In the genomic region with DNA sequence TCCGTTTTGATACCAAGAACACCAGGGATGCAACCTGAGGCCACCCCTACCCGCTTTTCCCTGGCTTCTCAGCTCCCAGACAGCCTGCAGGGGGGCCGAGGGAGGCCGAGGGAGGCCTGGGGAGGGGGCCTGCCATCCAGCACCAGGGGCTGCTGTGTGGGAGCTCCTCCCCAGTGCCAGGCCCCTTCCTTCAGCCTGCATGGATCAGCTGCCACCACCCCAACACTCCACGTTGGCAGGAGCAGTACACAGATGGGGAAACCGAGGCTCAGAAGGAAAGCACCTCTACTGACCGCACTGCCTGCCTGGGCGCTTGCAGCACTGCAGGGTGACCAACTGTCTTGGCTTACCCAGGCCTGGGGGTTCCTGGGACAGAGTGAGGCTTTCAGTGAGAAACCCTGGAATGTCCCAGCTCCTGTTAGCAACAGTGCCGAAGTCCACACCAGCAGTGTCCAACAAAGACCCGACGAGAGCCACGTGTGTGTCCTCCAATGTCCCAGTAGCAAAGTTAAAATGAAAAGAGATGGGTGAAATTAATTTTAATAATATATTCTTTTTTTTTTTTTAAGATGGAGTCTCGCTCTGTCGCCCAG, we compare ENCODE assay signal across 1 cellular context.
A peak's percentile ranks its signal among the peaks of the same experiment; 100 is the strongest.
TF ChIP-seq lines count a peak whose summit lies in the region.

No MANE protein-coding gene starts in this region.

TF ChIP-seq in HepG2, 621 proteins besides CTCF, POLR2A, EP300 and RAD21 (continued from another document and continues in another):
- TF ChIP-seq, protein P1, sequence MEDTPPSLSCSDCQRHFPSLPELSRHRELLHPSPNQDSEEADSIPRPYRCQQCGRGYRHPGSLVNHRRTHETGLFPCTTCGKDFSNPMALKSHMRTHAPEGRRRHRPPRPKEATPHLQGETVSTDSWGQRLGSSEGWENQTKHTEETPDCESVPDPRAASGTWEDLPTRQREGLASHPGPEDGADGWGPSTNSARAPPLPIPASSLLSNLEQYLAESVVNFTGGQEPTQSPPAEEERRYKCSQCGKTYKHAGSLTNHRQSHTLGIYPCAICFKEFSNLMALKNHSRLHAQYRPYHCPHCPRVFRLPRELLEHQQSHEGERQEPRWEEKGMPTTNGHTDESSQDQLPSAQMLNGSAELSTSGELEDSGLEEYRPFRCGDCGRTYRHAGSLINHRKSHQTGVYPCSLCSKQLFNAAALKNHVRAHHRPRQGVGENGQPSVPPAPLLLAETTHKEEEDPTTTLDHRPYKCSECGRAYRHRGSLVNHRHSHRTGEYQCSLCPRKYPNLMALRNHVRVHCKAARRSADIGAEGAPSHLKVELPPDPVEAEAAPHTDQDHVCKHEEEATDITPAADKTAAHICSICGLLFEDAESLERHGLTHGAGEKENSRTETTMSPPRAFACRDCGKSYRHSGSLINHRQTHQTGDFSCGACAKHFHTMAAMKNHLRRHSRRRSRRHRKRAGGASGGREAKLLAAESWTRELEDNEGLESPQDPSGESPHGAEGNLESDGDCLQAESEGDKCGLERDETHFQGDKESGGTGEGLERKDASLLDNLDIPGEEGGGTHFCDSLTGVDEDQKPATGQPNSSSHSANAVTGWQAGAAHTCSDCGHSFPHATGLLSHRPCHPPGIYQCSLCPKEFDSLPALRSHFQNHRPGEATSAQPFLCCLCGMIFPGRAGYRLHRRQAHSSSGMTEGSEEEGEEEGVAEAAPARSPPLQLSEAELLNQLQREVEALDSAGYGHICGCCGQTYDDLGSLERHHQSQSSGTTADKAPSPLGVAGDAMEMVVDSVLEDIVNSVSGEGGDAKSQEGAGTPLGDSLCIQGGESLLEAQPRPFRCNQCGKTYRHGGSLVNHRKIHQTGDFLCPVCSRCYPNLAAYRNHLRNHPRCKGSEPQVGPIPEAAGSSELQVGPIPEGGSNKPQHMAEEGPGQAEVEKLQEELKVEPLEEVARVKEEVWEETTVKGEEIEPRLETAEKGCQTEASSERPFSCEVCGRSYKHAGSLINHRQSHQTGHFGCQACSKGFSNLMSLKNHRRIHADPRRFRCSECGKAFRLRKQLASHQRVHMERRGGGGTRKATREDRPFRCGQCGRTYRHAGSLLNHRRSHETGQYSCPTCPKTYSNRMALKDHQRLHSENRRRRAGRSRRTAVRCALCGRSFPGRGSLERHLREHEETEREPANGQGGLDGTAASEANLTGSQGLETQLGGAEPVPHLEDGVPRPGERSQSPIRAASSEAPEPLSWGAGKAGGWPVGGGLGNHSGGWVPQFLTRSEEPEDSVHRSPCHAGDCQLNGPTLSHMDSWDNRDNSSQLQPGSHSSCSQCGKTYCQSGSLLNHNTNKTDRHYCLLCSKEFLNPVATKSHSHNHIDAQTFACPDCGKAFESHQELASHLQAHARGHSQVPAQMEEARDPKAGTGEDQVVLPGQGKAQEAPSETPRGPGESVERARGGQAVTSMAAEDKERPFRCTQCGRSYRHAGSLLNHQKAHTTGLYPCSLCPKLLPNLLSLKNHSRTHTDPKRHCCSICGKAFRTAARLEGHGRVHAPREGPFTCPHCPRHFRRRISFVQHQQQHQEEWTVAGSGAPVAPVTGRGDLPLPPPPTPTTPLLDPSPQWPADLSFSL (CRISPR knock-in tag; IDR thresholded peaks at IDR 0.05), result peak; percentile 45; the same call in 1 of the 2 replicates
- TF ChIP-seq ZNF550 (CRISPR knock-in tag; IDR thresholded peaks at IDR 0.05; ENCODE audit: borderline replicate concordance) (no peak), HNF4G (IDR thresholded peaks at IDR 0.05; ENCODE audit: borderline replicate concordance, low read depth, low read length) (peak; percentile 83), HNF4G (CRISPR knock-in tag; IDR thresholded peaks at IDR 0.05; ENCODE audit: borderline replicate concordance, low read depth) (peak; percentile 45; the same call in 1 of the 2 replicates), ZNF124 (CRISPR knock-in tag; IDR thresholded peaks at IDR 0.05) (no peak), TARDBP (CRISPR knock-in tag; IDR thresholded peaks at IDR 0.05) (no peak), SOX13 (IDR thresholded peaks at IDR 0.05) (peak; percentile 18; the same call in 1 of the 2 replicates), SOX13 (CRISPR knock-in tag; conservative IDR thresholded peaks at IDR 0.05 in 1 of 2, IDR thresholded peaks at IDR 0.05 in 1 of 2) (peak in 1 of 2 experiments; percentile 52; a peak in 2 of 4 replicates), HNRNPLL (IDR thresholded peaks at IDR 0.05; ENCODE audit: low read depth, low read length, poor library complexity, severe bottlenecking) (no peak), FOXA1 (IDR thresholded peaks at IDR 0.05) (no peak), FOXA1 (CRISPR knock-in tag; IDR thresholded peaks at IDR 0.05) (no peak), SIN3B (IDR thresholded peaks at IDR 0.05; ENCODE audit: low read length) (no peak), RNF2 (conservative IDR thresholded peaks at IDR 0.05; ENCODE audit: low read depth) (no peak), TCF7 (IDR thresholded peaks at IDR 0.05; ENCODE audit: low read depth) (no peak), NR2C2 (CRISPR knock-in tag; IDR thresholded peaks at IDR 0.05; ENCODE audit: borderline replicate concordance) (no peak), ZNF256 (CRISPR knock-in tag; conservative IDR thresholded peaks at IDR 0.05) (no peak)
- TF ChIP-seq, protein P2, sequence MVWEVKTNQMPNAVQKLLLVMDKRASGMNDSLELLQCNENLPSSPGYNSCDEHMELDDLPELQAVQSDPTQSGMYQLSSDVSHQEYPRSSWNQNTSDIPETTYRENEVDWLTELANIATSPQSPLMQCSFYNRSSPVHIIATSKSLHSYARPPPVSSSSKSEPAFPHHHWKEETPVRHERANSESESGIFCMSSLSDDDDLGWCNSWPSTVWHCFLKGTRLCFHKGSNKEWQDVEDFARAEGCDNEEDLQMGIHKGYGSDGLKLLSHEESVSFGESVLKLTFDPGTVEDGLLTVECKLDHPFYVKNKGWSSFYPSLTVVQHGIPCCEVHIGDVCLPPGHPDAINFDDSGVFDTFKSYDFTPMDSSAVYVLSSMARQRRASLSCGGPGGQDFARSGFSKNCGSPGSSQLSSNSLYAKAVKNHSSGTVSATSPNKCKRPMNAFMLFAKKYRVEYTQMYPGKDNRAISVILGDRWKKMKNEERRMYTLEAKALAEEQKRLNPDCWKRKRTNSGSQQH (CRISPR knock-in tag; IDR thresholded peaks at IDR 0.05; ENCODE audit: low read depth), result no peak
- TF ChIP-seq, protein P3, sequence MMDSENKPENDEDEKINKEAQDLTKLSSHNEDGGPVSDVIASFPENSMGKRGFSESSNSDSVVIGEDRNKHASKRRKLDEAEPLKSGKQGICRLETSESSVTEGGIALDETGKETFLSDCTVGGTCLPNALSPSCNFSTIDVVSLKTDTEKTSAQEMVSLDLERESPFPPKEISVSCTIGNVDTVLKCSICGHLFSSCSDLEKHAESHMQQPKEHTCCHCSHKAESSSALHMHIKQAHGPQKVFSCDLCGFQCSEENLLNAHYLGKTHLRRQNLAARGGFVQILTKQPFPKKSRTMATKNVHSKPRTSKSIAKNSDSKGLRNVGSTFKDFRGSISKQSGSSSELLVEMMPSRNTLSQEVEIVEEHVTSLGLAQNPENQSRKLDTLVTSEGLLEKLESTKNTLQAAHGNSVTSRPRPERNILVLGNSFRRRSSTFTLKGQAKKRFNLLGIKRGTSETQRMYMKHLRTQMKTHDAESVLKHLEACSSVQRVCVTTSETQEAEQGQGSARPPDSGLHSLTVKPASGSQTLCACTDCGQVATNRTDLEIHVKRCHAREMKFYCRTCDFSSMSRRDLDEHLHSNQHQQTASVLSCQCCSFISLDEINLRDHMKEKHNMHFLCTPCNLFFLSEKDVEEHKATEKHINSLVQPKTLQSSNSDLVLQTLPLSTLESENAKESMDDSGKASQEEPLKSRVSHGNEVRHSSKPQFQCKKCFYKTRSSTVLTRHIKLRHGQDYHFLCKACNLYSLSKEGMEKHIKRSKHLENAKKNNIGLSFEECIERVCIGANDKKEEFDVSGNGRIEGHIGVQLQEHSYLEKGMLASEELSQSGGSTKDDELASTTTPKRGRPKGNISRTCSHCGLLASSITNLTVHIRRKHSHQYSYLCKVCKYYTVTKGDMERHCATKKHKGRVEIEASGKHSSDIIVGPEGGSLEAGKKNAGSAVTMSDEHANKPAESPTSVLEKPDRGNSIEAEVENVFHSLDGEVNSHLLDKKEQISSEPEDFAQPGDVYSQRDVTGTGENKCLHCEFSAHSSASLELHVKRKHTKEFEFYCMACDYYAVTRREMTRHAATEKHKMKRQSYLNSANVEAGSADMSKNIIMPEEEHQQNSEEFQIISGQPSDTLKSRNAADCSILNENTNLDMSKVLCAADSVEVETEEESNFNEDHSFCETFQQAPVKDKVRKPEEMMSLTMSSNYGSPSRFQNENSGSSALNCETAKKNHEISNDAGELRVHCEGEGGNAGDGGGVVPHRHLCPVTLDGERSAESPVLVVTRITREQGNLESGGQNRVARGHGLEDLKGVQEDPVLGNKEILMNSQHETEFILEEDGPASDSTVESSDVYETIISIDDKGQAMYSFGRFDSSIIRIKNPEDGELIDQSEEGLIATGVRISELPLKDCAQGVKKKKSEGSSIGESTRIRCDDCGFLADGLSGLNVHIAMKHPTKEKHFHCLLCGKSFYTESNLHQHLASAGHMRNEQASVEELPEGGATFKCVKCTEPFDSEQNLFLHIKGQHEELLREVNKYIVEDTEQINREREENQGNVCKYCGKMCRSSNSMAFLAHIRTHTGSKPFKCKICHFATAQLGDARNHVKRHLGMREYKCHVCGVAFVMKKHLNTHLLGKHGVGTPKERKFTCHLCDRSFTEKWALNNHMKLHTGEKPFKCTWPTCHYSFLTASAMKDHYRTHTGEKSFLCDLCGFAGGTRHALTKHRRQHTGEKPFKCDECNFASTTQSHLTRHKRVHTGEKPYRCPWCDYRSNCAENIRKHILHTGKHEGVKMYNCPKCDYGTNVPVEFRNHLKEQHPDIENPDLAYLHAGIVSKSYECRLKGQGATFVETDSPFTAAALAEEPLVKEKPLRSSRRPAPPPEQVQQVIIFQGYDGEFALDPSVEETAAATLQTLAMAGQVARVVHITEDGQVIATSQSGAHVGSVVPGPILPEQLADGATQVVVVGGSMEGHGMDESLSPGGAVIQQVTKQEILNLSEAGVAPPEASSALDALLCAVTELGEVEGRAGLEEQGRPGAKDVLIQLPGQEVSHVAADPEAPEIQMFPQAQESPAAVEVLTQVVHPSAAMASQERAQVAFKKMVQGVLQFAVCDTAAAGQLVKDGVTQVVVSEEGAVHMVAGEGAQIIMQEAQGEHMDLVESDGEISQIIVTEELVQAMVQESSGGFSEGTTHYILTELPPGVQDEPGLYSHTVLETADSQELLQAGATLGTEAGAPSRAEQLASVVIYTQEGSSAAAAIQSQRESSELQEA (CRISPR knock-in tag; IDR thresholded peaks at IDR 0.05; ENCODE audit: not compliant biosample characterization), result peak; percentile 23
- TF ChIP-seq, protein P4, sequence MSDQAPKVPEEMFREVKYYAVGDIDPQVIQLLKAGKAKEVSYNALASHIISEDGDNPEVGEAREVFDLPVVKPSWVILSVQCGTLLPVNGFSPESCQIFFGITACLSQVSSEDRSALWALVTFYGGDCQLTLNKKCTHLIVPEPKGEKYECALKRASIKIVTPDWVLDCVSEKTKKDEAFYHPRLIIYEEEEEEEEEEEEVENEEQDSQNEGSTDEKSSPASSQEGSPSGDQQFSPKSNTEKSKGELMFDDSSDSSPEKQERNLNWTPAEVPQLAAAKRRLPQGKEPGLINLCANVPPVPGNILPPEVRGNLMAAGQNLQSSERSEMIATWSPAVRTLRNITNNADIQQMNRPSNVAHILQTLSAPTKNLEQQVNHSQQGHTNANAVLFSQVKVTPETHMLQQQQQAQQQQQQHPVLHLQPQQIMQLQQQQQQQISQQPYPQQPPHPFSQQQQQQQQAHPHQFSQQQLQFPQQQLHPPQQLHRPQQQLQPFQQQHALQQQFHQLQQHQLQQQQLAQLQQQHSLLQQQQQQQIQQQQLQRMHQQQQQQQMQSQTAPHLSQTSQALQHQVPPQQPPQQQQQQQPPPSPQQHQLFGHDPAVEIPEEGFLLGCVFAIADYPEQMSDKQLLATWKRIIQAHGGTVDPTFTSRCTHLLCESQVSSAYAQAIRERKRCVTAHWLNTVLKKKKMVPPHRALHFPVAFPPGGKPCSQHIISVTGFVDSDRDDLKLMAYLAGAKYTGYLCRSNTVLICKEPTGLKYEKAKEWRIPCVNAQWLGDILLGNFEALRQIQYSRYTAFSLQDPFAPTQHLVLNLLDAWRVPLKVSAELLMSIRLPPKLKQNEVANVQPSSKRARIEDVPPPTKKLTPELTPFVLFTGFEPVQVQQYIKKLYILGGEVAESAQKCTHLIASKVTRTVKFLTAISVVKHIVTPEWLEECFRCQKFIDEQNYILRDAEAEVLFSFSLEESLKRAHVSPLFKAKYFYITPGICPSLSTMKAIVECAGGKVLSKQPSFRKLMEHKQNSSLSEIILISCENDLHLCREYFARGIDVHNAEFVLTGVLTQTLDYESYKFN (CRISPR knock-in tag; conservative IDR thresholded peaks at IDR 0.05), result peak; percentile 63
- TF ChIP-seq, protein P5, sequence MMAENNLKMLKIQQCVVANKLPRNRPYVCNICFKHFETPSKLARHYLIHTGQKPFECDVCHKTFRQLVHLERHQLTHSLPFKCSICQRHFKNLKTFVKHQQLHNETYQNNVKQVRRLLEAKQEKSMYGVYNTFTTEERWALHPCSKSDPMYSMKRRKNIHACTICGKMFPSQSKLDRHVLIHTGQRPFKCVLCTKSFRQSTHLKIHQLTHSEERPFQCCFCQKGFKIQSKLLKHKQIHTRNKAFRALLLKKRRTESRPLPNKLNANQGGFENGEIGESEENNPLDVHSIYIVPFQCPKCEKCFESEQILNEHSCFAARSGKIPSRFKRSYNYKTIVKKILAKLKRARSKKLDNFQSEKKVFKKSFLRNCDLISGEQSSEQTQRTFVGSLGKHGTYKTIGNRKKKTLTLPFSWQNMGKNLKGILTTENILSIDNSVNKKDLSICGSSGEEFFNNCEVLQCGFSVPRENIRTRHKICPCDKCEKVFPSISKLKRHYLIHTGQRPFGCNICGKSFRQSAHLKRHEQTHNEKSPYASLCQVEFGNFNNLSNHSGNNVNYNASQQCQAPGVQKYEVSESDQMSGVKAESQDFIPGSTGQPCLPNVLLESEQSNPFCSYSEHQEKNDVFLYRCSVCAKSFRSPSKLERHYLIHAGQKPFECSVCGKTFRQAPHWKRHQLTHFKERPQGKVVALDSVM (CRISPR knock-in tag; IDR thresholded peaks at IDR 0.05), result no peak
- TF ChIP-seq, protein P6, sequence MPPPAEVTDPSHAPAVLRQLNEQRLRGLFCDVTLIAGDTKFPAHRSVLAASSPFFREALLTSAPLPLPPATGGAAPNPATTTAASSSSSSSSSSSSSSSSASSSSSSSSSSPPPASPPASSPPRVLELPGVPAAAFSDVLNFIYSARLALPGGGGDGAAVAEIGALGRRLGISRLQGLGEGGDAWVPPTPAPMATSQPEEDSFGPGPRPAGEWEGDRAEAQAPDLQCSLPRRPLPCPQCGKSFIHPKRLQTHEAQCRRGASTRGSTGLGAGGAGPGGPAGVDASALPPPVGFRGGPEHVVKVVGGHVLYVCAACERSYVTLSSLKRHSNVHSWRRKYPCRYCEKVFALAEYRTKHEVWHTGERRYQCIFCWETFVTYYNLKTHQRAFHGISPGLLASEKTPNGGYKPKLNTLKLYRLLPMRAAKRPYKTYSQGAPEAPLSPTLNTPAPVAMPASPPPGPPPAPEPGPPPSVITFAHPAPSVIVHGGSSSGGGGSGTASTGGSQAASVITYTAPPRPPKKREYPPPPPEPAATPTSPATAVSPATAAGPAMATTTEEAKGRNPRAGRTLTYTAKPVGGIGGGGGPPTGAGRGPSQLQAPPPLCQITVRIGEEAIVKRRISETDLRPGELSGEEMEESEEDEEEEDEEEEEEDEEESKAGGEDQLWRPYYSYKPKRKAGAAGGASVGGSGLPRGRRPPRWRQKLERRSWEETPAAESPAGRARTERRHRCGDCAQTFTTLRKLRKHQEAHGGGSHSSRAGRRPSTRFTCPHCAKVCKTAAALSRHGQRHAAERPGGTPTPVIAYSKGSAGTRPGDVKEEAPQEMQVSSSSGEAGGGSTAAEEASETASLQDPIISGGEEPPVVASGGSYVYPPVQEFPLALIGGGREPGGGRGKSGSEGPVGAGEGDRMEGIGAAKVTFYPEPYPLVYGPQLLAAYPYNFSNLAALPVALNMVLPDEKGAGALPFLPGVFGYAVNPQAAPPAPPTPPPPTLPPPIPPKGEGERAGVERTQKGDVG (CRISPR knock-in tag; IDR thresholded peaks at IDR 0.05; ENCODE audit: borderline replicate concordance), result 0 out of 2 replicates have a peak, but pooled peaks have one; percentile 52
